8 cellular contexts compared by ENCODE assay signal in genomic region chr1:1434812-1435093, GRCh38. TPM values are rescaled to one million over a fixed set of nuclear protein-coding genes. Genes with fewer than 3 reads are reported as not detected.
DNase-seq lines count a peak whose midpoint lies in the region; ATAC-seq, FAIRE-seq and TF ChIP-seq lines count a peak whose summit lies in the region.

No MANE protein-coding gene starts in this region.

- no peaks in the 10 kb centered on the region for H3K9me3 ChIP-seq in iPS-20b (ENCODE audit: insufficient read depth, low read depth, low read length)
- no peaks in the 10 kb centered on the region for H3K9me3 ChIP-seq in spleen
- H3K9me3 ChIP-seq in A673 (ENCODE audit: low read depth, low read length, poor library complexity, severe bottlenecking), result no peaks in the 10 kb centered on the region

- CTCF ChIA-PET in activated CD8-positive, alpha-beta T cell treated with anti-CD3 and anti-CD28 coated beads, Interleukin-2, amount 10 ng/mL, durations not matched to agents 7 days and 5 days (lab: Charles Lee), result no interaction called here
- CTCF ChIA-PET in A673 (lab: Charles Lee), result no interaction called here

- peaks cover 25% of the 10 kb centered on the region for H3K4me1 ChIP-seq in iPS-20b (ENCODE audit: insufficient read depth, low read length)
- H3K4me1 ChIP-seq in spleen, result peaks cover 38 to 84% (median 64%) of the 10 kb centered on the region in 6 donors
- H3K4me1 ChIP-seq in A673 (ENCODE audit: insufficient read depth, low read length, poor library complexity, severe bottlenecking), result peaks cover 11% of the 10 kb centered on the region

- H3K9ac ChIP-seq in iPS-20b (ENCODE audit: low read depth, low read length), result peak overlapping the region; percentile 85

- DNase-seq in GM19239 (ENCODE audit: insufficient read length, low spot score), result peak; percentile 17
- DNase-seq in activated CD8-positive, alpha-beta T cell treated with anti-CD3 and anti-CD28 coated beads, Interleukin-2, amount 10 ng/mL, durations not matched to agents 7 days and 5 days, result no peak
- no peak for DNase-seq in spleen
- DNase-seq in NCI-H446 (lab: John Stamatoyannopoulos, UW), result no peak
- no peak for DNase-seq in A673 (ENCODE audit: low spot score)
- no peak for DNase-seq in left lobe of liver (ENCODE audit: low spot score)

- ATAC-seq in activated CD8-positive, alpha-beta T cell treated with anti-CD3 and anti-CD28 coated beads, Interleukin-2, amount 10 ng/mL, durations not matched to agents 7 days and 5 days, result no peak
- ATAC-seq in HG03354 (IDR thresholded peaks at IDR 0.05; ENCODE audit: poor library complexity, severe bottlenecking, unreplicated experiment) (no peak), left lobe of liver (no peak)

- peak; percentile 39 for FAIRE-seq in GM19239 (lab: Jason Lieb, UNC)

- H3K27me3 Mint-ChIP-seq in activated CD8-positive, alpha-beta T cell treated with anti-CD3 and anti-CD28 coated beads, Interleukin-2, amount 10 ng/mL, durations not matched to agents 7 days and 5 days (ENCODE audit: low read depth), result peaks cover 8% of the 10 kb centered on the region

- H3K4me3 Mint-ChIP-seq in activated CD8-positive, alpha-beta T cell treated with anti-CD3 and anti-CD28 coated beads, Interleukin-2, amount 10 ng/mL, durations not matched to agents 7 days and 5 days, result peak overlapping the region; percentile 8

- TF ChIP-seq POLR2A in spleen (IDR thresholded peaks at IDR 0.05), result no peak

- H3K9me3 Mint-ChIP-seq in activated CD8-positive, alpha-beta T cell treated with anti-CD3 and anti-CD28 coated beads, Interleukin-2, amount 10 ng/mL, durations not matched to agents 7 days and 5 days (ENCODE audit: insufficient read depth), result no peaks in the 10 kb centered on the region

- POLR2A ChIA-PET in activated CD8-positive, alpha-beta T cell treated with anti-CD3 and anti-CD28 coated beads, Interleukin-2, amount 10 ng/mL, durations not matched to agents 7 days and 5 days (lab: Charles Lee), result no interaction called here
- POLR2A ChIA-PET in A673 (lab: Charles Lee; ENCODE audit: low non-redundant PET), result no interaction called here

- BruUV-seq in A673 (replicated peaks; lab: Mats Ljungman, UMichigan), result no TSS peak

- no peak overlapping the region for H3K27ac Mint-ChIP-seq in activated CD8-positive, alpha-beta T cell treated with anti-CD3 and anti-CD28 coated beads, Interleukin-2, amount 10 ng/mL, durations not matched to agents 7 days and 5 days

- H3K27me3 ChIP-seq in iPS-20b (ENCODE audit: insufficient read depth, low read length) (peaks cover 18% of the 10 kb centered on the region), spleen (replicated peaks in 1 of 7) (peaks cover 0 to 96% (median 46%) of the 10 kb centered on the region in 7 donors), A673 (replicated peaks; ENCODE audit: insufficient read depth, low read depth, low read length, poor library complexity) (no peaks in the 10 kb centered on the region)

- no peak for TF ChIP-seq CTCF in spleen (IDR thresholded peaks at IDR 0.05 in 8 of 11, conservative IDR thresholded peaks at IDR 0.05 in 3 of 11)
- TF ChIP-seq CTCF in A673 (conservative IDR thresholded peaks at IDR 0.05; ENCODE audit: low read depth, low read length), result no peak

- 45 to 82% (median 53%) methylated on average over 1 to 3 of the region's 3 CpGs for WGBS in spleen, 5 donors

- H3K36me3 ChIP-seq in iPS-20b (ENCODE audit: insufficient read depth, low read depth, low read length), result no peaks in the 10 kb centered on the region
- H3K36me3 ChIP-seq in spleen, result no peaks in the 10 kb centered on the region
- no peaks in the 10 kb centered on the region for H3K36me3 ChIP-seq in A673 (ENCODE audit: insufficient read depth, low read length, poor library complexity, severe bottlenecking)

- no peaks in the 10 kb centered on the region for H3K36me3 Mint-ChIP-seq in activated CD8-positive, alpha-beta T cell treated with anti-CD3 and anti-CD28 coated beads, Interleukin-2, amount 10 ng/mL, durations not matched to agents 7 days and 5 days (ENCODE audit: low read depth)

- H3K4me3 ChIP-seq in iPS-20b (ENCODE audit: low read length), result peak overlapping the region; percentile 71
- H3K4me3 ChIP-seq in spleen, result peak overlapping the region in 2 of 8 donors; percentile 37 to 71
- no peak overlapping the region for H3K4me3 ChIP-seq in A673 (ENCODE audit: low read depth, low read length, poor library complexity, severe bottlenecking)

- peaks cover 9% of the 10 kb centered on the region for H3K4me1 Mint-ChIP-seq in activated CD8-positive, alpha-beta T cell treated with anti-CD3 and anti-CD28 coated beads, Interleukin-2, amount 10 ng/mL, durations not matched to agents 7 days and 5 days (ENCODE audit: low read depth)

- H3K27ac ChIP-seq in iPS-20b (ENCODE audit: low read length) (peak overlapping the region; percentile 61), spleen (peak overlapping the region in 6 of 8 donors; percentile 17 to 82 (median 74)), A673 (ENCODE audit: low read depth, low read length, poor library complexity, severe bottlenecking) (no peak overlapping the region)

- intact Hi-C loops in spleen (cut with DNase I; ENCODE audit: low total_unique reads), result no loop called here
- intact Hi-C loops in A673 (cut with micrococcal nuclease; ENCODE audit: unreplicated experiment), result no loop called here

RNA-seq across cellular contexts. Expression of gene VWA1, which starts 0.7 kb away (rescaled TPM):
- under 1 TPM; 0.21 to 0.29 TPM for total RNA-seq in activated CD8-positive, alpha-beta T cell treated with anti-CD3 and anti-CD28 coated beads, Interleukin-2, amount 10 ng/mL, durations not matched to agents 7 days and 5 days
- total RNA-seq in spleen (10 to 100 TPM in 6 of 7 donors, 1 to 10 TPM in 1; 3.9 to 18.0 (median 13.1) TPM), A673 (2021) (0.92 and 2.7 TPM in 2 replicates), left lobe of liver (91.0 TPM)
- polyA plus RNA-seq in spleen, result 10 to 100 TPM in 2 of 3 donors, 1 to 10 TPM in 1; 4.1 to 12.7 (median 11.0) TPM

RNA-seq across cellular contexts. Expression of gene ANKRD65, which starts 13.7 kb away (rescaled TPM):
- total RNA-seq in activated CD8-positive, alpha-beta T cell treated with anti-CD3 and anti-CD28 coated beads, Interleukin-2, amount 10 ng/mL, durations not matched to agents 7 days and 5 days, result not detected
- total RNA-seq in spleen (1 to 10 TPM in 5 of 7 donors, under 1 TPM in 2; 0.43 to 2.7 (median 1.2) TPM), A673 (2021) (not detected in 2 replicates), left lobe of liver (1.0 TPM)
- polyA plus RNA-seq in spleen, result 1 to 10 TPM; 2.3 to 4.3 (median 3.0) TPM

RNA-seq across cellular contexts. Expression of gene ATAD3C, which starts 14.7 kb away (rescaled TPM):
- total RNA-seq in activated CD8-positive, alpha-beta T cell treated with anti-CD3 and anti-CD28 coated beads, Interleukin-2, amount 10 ng/mL, durations not matched to agents 7 days and 5 days, result 1 to 10 TPM; 1.0 to 1.4 TPM
- total RNA-seq in spleen (1 to 10 TPM in 2 of 7 donors, under 1 TPM in 3, not detected in 2; 0.25 to 3.9 (median 0.57) TPM), A673 (2021) (0.22 and 0.39 TPM in 2 replicates), left lobe of liver (2.9 TPM)
- under 1 TPM; 0.55 to 0.85 (median 0.83) TPM for polyA plus RNA-seq in spleen

RNA-seq across cellular contexts. Expression of gene MRPL20, which starts 27.7 kb away (rescaled TPM):
- total RNA-seq in activated CD8-positive, alpha-beta T cell treated with anti-CD3 and anti-CD28 coated beads, Interleukin-2, amount 10 ng/mL, durations not matched to agents 7 days and 5 days, result 100 to 1,000 TPM; 111 to 117 TPM
- total RNA-seq in spleen (100 to 1,000 TPM in 3 of 7 donors, 10 to 100 TPM in 4; 67.4 to 144 (median 91.3) TPM), A673 (2021) (137 and 151 TPM in 2 replicates), left lobe of liver (52.9 TPM)
- polyA plus RNA-seq in spleen, result 100 to 1,000 TPM; 101 to 168 (median 122) TPM

RNA-seq across cellular contexts. Expression of gene CCNL2, which starts 35.6 kb away (rescaled TPM):
- total RNA-seq in activated CD8-positive, alpha-beta T cell treated with anti-CD3 and anti-CD28 coated beads, Interleukin-2, amount 10 ng/mL, durations not matched to agents 7 days and 5 days, result 100 to 1,000 TPM in 1 of 2 experiments, 10 to 100 TPM in 1; 98.3 to 110 TPM
- total RNA-seq in spleen (100 to 1,000 TPM; 167 to 299 (median 208) TPM), A673 (2021) (206 and 213 TPM in 2 replicates), left lobe of liver (127 TPM)
- 100 to 1,000 TPM; 111 to 230 (median 199) TPM for polyA plus RNA-seq in spleen
